8 cellular contexts compared by ENCODE assay signal in the genomic region with DNA sequence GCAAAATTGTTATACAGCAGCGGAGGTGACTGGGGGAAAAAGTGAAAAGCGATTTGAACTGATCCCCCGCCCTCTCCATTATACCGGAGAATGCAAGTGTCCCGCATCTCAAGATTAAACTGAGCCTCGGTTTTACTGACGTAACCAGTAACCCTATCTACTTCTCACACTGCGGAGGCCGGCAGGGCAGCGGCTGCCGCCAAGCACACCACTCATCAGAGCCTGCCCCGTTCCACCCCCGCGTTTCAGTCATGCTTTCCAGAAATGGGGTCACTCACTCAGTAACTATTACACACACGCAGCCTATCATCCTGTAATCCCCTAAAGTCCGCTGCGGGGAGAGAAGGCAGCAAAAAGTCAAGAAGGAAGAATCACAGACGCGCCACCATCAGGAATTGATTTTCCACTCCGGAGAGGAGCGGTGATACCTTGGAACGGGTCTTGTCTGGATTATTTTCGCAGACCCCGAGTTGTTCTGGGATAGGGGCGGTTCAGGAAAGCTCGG. TPM values are rescaled to one million over a fixed set of nuclear protein-coding genes. Genes with fewer than 3 reads are reported as not detected.
A peak's percentile ranks its signal among the peaks of the same experiment; 100 is the strongest.
DNase-seq lines count a peak whose midpoint lies in the region; ATAC-seq, FAIRE-seq and TF ChIP-seq lines count a peak whose summit lies in the region.

No MANE protein-coding gene starts in this region.

- RAD21 ChIA-PET in GM12878 (lab: Charles Lee; ENCODE audit: unreplicated experiment): no interaction called here

- peak overlapping the region; percentile 66 for H3K4me3 ChIP-seq in Jurkat, Clone E6-1 (ENCODE audit: low read length)
- H3K4me3 ChIP-seq in GM12878 (peak overlapping the region; percentile 70), iPS-20b (ENCODE audit: low read length) (peak overlapping the region; percentile 80), skin epidermis (peak overlapping the region; percentile 52 to 78 (median 62))

- TF ChIP-seq POLR2A in GM12878 (IDR thresholded peaks at IDR 0.05; ENCODE audit: low read depth, low read length): peak; percentile 60

- peaks cover 49% of the 10 kb centered on the region for H3K79me2 ChIP-seq in GM12878 (ENCODE audit: control insufficient read depth, insufficient read depth, low read length)

- H3K9me3 ChIP-seq in GM12878 (replicated peaks; ENCODE audit: control insufficient read depth, insufficient read depth, low read length) (no peaks in the 10 kb centered on the region; the same call in 1 of the 3 replicates), iPS-20b (ENCODE audit: insufficient read depth, low read depth, low read length) (no peaks in the 10 kb centered on the region)

- CTCF ChIA-PET in GM12878 (lab: Yijun Ruan, JAX): no interaction called here

- SMC1A ChIA-PET in GM12878 (lab: Charles Lee; ENCODE audit: uncharacterized antibody, unreplicated experiment): no interaction called here

- TF ChIP-seq EP300 in GM12878 (IDR thresholded peaks at IDR 0.05; ENCODE audit: borderline replicate concordance in 1 of 2, control insufficient read depth in 1 of 2, low read depth in 2 of 2, low read length in 2 of 2): no peak

- ATAC-seq in GM21423 (IDR thresholded peaks at IDR 0.05; ENCODE audit: unreplicated experiment) (peak; percentile 28), GM12878 (peak; percentile 71)

- H3K36me3 ChIP-seq in GM12878 (ENCODE audit: control insufficient read depth in 2 of 2, insufficient read depth in 2 of 2, low read length in 1 of 2) (no peaks in the 10 kb centered on the region), iPS-20b (ENCODE audit: insufficient read depth, low read depth, low read length) (no peaks in the 10 kb centered on the region)

- POLR2A ChIA-PET in GM12878 (lab: Charles Lee): no interaction called here

- 45% methylated on average over 26 of the region's 26 CpGs for whole genome bisulfite sequencing in GM12878 (ENCODE audit: insufficient coverage, insufficient replicate concordance, low lambda C conversion rate, missing lambda C conversion rate)

- no TSS peak for BruUV-seq in GM12878 (replicated peaks; lab: Mats Ljungman, UMichigan)

- peak overlapping the region; percentile 28 for H3K27ac ChIP-seq in GM12878 (ENCODE audit: control insufficient read depth, insufficient read depth)
- H3K27ac ChIP-seq in iPS-20b (ENCODE audit: low read length): no peak overlapping the region
- H3K27ac ChIP-seq in skin epidermis: peak overlapping the region in 20 of 21 experiments; percentile 77 to 93 (median 87)

- no peak overlapping the region for H2AFZ ChIP-seq in GM12878 (ENCODE audit: control insufficient read depth, low read depth, low read length)

- TF ChIP-seq RAD21 in GM12878 (IDR thresholded peaks at IDR 0.05; ENCODE audit: insufficient read depth, low read depth, low read length): no peak

- no peak for TF ChIP-seq CTCF in GM12878 (IDR thresholded peaks at IDR 0.05 in 2 of 3, conservative IDR thresholded peaks at IDR 0.05 in 1 of 3; ENCODE audit: control insufficient read depth in 2 of 3, extremely low read depth in 1 of 3, insufficient read depth in 1 of 3, low read depth in 3 of 3, low read length in 3 of 3)

- FAIRE-seq in GM12878 (lab: Jason Lieb, UNC): peak; percentile 85

- peak overlapping the region; percentile 64; the same call in 1 of the 2 replicates for H3K4me2 ChIP-seq in GM12878 (ENCODE audit: control insufficient read depth, insufficient read depth)

- in situ Hi-C loops in GM12878 (cut with MboI): no loop called here

- intact Hi-C loops in GM12878 (cut with micrococcal nuclease; ENCODE audit: unreplicated experiment): loop anchor here (5.0 kb wide), 2 partner anchors 57 to 252 kb away; no protein-coding TSS in a partner anchor

- peaks cover 2 to 6% of the 10 kb centered on the region in 2 experiments; a peak in 1 of 4 replicates for H3K27me3 ChIP-seq in GM12878 (replicated peaks in 1 of 2; ENCODE audit: control insufficient read depth in 2 of 2, insufficient read depth in 2 of 2, low read length in 1 of 2)
- H3K27me3 ChIP-seq in iPS-20b (ENCODE audit: insufficient read depth, low read length): peaks cover 36% of the 10 kb centered on the region

- DNase-seq in D341Med (ENCODE audit: low spot score) (peak; percentile 51), T1000 (lab: John Stamatoyannopoulos, UW) (peak; percentile 17), GM12878 (ENCODE audit: low read depth, low spot score) (no peak), mesenteric fat pad (ENCODE audit: low spot score) (no peak)
- no peak for DNase-seq in Jurkat, Clone E6-1 (ENCODE audit: low read depth, low spot score)

- no peaks in the 10 kb centered on the region for H4K20me1 ChIP-seq in GM12878 (ENCODE audit: control insufficient read depth, insufficient read depth)

- peak overlapping the region; percentile 55 for H3K9ac ChIP-seq in GM12878 (ENCODE audit: control insufficient read depth, insufficient read depth, low read length)
- H3K9ac ChIP-seq in iPS-20b (ENCODE audit: low read depth, low read length): peak overlapping the region; percentile 78; the same call in 1 of the 2 replicates

- H3K4me1 ChIP-seq in GM12878 (ENCODE audit: control insufficient read depth, insufficient read depth, low read length) (no peaks in the 10 kb centered on the region), iPS-20b (ENCODE audit: insufficient read depth, low read length) (peaks cover 6% of the 10 kb centered on the region; the same call in 1 of the 2 replicates)

TF ChIP-seq in GM12878, 131 proteins besides CTCF, POLR2A, EP300 and RAD21 (continues in another document):
- TF ChIP-seq, protein P1, sequence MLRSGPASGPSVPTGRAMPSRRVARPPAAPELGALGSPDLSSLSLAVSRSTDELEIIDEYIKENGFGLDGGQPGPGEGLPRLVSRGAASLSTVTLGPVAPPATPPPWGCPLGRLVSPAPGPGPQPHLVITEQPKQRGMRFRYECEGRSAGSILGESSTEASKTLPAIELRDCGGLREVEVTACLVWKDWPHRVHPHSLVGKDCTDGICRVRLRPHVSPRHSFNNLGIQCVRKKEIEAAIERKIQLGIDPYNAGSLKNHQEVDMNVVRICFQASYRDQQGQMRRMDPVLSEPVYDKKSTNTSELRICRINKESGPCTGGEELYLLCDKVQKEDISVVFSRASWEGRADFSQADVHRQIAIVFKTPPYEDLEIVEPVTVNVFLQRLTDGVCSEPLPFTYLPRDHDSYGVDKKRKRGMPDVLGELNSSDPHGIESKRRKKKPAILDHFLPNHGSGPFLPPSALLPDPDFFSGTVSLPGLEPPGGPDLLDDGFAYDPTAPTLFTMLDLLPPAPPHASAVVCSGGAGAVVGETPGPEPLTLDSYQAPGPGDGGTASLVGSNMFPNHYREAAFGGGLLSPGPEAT (IDR thresholded peaks at IDR 0.05; ENCODE audit: low read depth): peak; percentile 24; the same call in 1 of the 2 replicates
- TF ChIP-seq BCL11A (IDR thresholded peaks at IDR 0.05; ENCODE audit: low read depth, low read length): no peak
- 0 out of 2 replicates have a peak, but pooled peaks have one; percentile 24 for TF ChIP-seq EED (IDR thresholded peaks at IDR 0.05; ENCODE audit: low read depth)
- peak; percentile 14; the same call in 1 of the 2 replicates for TF ChIP-seq GATAD2B (conservative IDR thresholded peaks at IDR 0.05; ENCODE audit: low read depth)
- TF ChIP-seq, protein P2, sequence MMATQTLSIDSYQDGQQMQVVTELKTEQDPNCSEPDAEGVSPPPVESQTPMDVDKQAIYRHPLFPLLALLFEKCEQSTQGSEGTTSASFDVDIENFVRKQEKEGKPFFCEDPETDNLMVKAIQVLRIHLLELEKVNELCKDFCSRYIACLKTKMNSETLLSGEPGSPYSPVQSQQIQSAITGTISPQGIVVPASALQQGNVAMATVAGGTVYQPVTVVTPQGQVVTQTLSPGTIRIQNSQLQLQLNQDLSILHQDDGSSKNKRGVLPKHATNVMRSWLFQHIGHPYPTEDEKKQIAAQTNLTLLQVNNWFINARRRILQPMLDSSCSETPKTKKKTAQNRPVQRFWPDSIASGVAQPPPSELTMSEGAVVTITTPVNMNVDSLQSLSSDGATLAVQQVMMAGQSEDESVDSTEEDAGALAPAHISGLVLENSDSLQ (IDR thresholded peaks at IDR 0.05): peak; percentile 41; the same call in 1 of the 2 replicates
- 0 out of 2 replicates have a peak, but pooled peaks have one; percentile 23 for TF ChIP-seq CREB1 (IDR thresholded peaks at IDR 0.05; ENCODE audit: low read depth)
- peak; percentile 28; the same call in 1 of the 2 replicates for TF ChIP-seq PAX5 (IDR thresholded peaks at IDR 0.05; ENCODE audit: borderline replicate concordance, low read depth, low read length)
- TF ChIP-seq TAF1 (IDR thresholded peaks at IDR 0.05; ENCODE audit: borderline replicate concordance, low read depth, low read length): peak; percentile 42; the same call in 1 of the 2 replicates
- peak; percentile 24; the same call in 1 of the 2 replicates for TF ChIP-seq CREM (IDR thresholded peaks at IDR 0.05; ENCODE audit: low read depth)
- TF ChIP-seq NBN (IDR thresholded peaks at IDR 0.05): peak; percentile 49; the same call in 1 of the 2 replicates
- TF ChIP-seq BHLHE40 (IDR thresholded peaks at IDR 0.05; ENCODE audit: borderline replicate concordance in 1 of 2, low read depth in 2 of 2, low read length in 1 of 2): peak; percentile 62 to 68; a peak in 2 of 4 replicates
- 0 out of 2 replicates have a peak, but pooled peaks have one; percentile 50 for TF ChIP-seq SIN3A (IDR thresholded peaks at IDR 0.05; ENCODE audit: low read depth, low read length)

RNA-seq across cellular contexts. Expression of a gene that starts 1.4 kb away (rescaled TPM):
- polyA plus RNA-seq in Jurkat, Clone E6-1 (2012; ENCODE audit: insufficient read depth, insufficient read length): 25.1 TPM
- 35.9 and 36.5 TPM in 2 replicates for total RNA-seq in GM12878 (2013; cell fraction: nucleolus; rRNA removed)
- total RNA-seq in GM12878 (2014; rRNA removed) (15.9 and 17.8 TPM in 2 replicates), GM12878 (2014; rRNA removed; fragmentation: Illumina TruSeq; extraction: Trizol) (19.6 and 19.9 TPM in 2 replicates), GM12878 (2021) (17.7 and 20.9 TPM in 2 replicates), mesenteric fat pad (38.3 TPM)
- polyA plus RNA-seq in GM12878 (2011; ENCODE audit: low read depth): 6.1 TPM
- polyA plus RNA-seq in GM12878 (2011; rRNA removed) (35.6 and 50.8 TPM in 2 replicates), GM12878 (2014; fragmentation: Illumina TruSeq; extraction: Trizol) (20.3 and 26.7 TPM in 2 replicates), GM12878 (2014; fragmentation: Nextera tagmentation; extraction: Ambion mirVana) (1 to 10 TPM; 5.2 to 9.1 TPM), GM12878 (2014; rRNA removed) (12.6 and 15.7 TPM in 2 replicates), GM12878 (2016; fragmentation: Nextera tagmentation; extraction: Ambion mirVana) (1 to 10 TPM; 2.8 to 3.1 TPM)
- polyA plus RNA-seq in GM12878 (2011; cell fraction: cytosol; rRNA removed): 19.7 and 19.9 TPM in 2 replicates
- 14.2 and 17.2 TPM in 2 replicates for polyA plus RNA-seq in GM12878 (2011; cell fraction: nucleus; rRNA removed)
- polyA plus RNA-seq in GM12878 (2012): 9.3 and 12.8 TPM in 2 replicates
- 39.8 and 58.8 TPM in 2 replicates for polyA minus RNA-seq in GM12878 (2011; rRNA and poly(A)+ RNA removed)
- polyA minus RNA-seq in GM12878 (2011; cell fraction: cytosol; rRNA and poly(A)+ RNA removed): 16.7 TPM in 2 replicates
- 5.7 and 9.7 TPM in 2 replicates for polyA minus RNA-seq in GM12878 (2011; cell fraction: nucleus; rRNA and poly(A)+ RNA removed)

Comparison
In these comparisons a context has a peak if more than half of its experiments do, and no peak if none do; other contexts are left out.
1. DNase-seq: peak in D341Med (single experiment) and T1000 (single experiment); none in Jurkat, Clone E6-1 (single experiment), GM12878 (single experiment) and mesenteric fat pad (single experiment).
2. Peak in every context shown above with its lines, with median percentiles within 50 percentile points of each other: H3K4me3 ChIP-seq.